Comparison of ENCODE assay signal across 10 cellular contexts in the genomic region with DNA sequence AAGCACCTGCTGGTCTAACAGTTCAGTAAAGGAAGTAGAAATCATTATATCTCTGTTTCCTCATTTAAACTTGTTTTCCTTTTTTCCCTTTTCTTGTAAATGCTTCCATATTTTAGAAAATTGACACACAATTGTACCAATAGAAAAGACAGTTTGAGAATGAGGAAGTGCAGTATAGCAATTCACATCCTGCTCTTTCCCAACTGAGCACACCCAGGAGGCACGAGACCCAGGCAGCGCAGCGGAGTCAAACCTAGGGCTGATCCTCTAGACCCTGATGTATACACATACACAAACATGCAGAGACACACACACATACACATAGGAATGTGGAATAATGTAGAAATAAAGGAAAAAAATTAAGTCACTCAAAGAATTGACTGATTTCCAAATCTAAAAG.
DNase-seq lines count a peak whose midpoint lies in the region; ATAC-seq and TF ChIP-seq lines count a peak whose summit lies in the region.
"Had no signal": no experiment of that assay in that cellular context is flagged by ENCODE, and none has a peak within 500 bp of the region (broad histone marks: within the 10 kb centered on the region; RNA-seq: fewer than 3 reads in every experiment).

No MANE protein-coding gene starts in this region.

- H3K27ac ChIP-seq in cardiac muscle cell, result peak overlapping the region; percentile 71
- no peak overlapping the region for H3K27ac ChIP-seq in right atrium auricular region

- H3K36me3 ChIP-seq in cardiac muscle cell, result no peaks in the 10 kb centered on the region
- no peaks in the 10 kb centered on the region for H3K36me3 ChIP-seq in right atrium auricular region
- no peaks in the 10 kb centered on the region for H3K36me3 ChIP-seq in adipocyte (ENCODE audit: control insufficient read depth, insufficient read depth, low read length, severe bottlenecking)

- peak overlapping the region; percentile 21 for H3K9ac ChIP-seq in adipocyte (ENCODE audit: low read length)

- no peak overlapping the region for H3K4me3 ChIP-seq in cardiac muscle cell
- H3K4me3 ChIP-seq in right atrium auricular region, result no peak overlapping the region
- no peak overlapping the region for H3K4me3 ChIP-seq in adipocyte (ENCODE audit: low read length)
- H3K4me3 ChIP-seq: smooth muscle cell had no signal

- no peaks in the 10 kb centered on the region for H3K27me3 ChIP-seq in cardiac muscle cell
- H3K27me3 ChIP-seq in right atrium auricular region, result no peaks in the 10 kb centered on the region
- no peaks in the 10 kb centered on the region for H3K27me3 ChIP-seq in adipocyte (replicated peaks; ENCODE audit: control insufficient read depth, insufficient read depth, low read length)

- DNase-seq in cardiac muscle cell (ENCODE audit: low read depth in 1 of 2, low spot score in 1 of 2) (no peak), right atrium auricular region (ENCODE audit: low spot score) (no peak), adipocyte (ENCODE audit: low read depth) (no peak), left lobe of liver (ENCODE audit: low spot score) (no peak), NCI-H774 (lab: John Stamatoyannopoulos, UW) (no peak), NCI-H1694 (lab: John Stamatoyannopoulos, UW) (no peak), NCI-H526 (lab: John Stamatoyannopoulos, UW) (no peak), T-helper 2 cell (no peak)
- DNase-seq: cortex of kidney had no signal

- peak; percentile 33 for ATAC-seq in left lobe of liver

- H3K9me3 ChIP-seq in cardiac muscle cell (ENCODE audit: low read depth) (no peaks in the 10 kb centered on the region), right atrium auricular region (no peaks in the 10 kb centered on the region), adipocyte (ENCODE audit: control insufficient read depth, low read length) (no peaks in the 10 kb centered on the region)

- H3K4me1 ChIP-seq in cardiac muscle cell (ENCODE audit: low read depth) (peaks cover 20% of the 10 kb centered on the region), right atrium auricular region (no peaks in the 10 kb centered on the region), adipocyte (ENCODE audit: control insufficient read depth, insufficient read depth, low read length) (peaks cover 28% of the 10 kb centered on the region)

- no peak for TF ChIP-seq CTCF in cardiac muscle cell (IDR thresholded peaks at IDR 0.05; ENCODE audit: low read depth, low read length)
- no peak for TF ChIP-seq CTCF in right atrium auricular region (IDR thresholded peaks at IDR 0.05)
